8 cellular contexts compared by ENCODE assay signal in genomic region chr16:29974291-29975133, GRCh38. TPM values are rescaled to one million over a fixed set of nuclear protein-coding genes. Genes with fewer than 3 reads are reported as not detected.
DNase-seq lines count a peak whose midpoint lies in the region; ATAC-seq and TF ChIP-seq lines count a peak whose summit lies in the region.

No MANE protein-coding gene starts in this region.

- no peaks in the 10 kb centered on the region for H3K9me2 ChIP-seq in SU-DHL-6 (replicated peaks; ENCODE audit: insufficient read depth, low read length)

- peak overlapping the region; percentile 68 for H3K27ac ChIP-seq in SU-DHL-6 (ENCODE audit: low read depth, low read length)
- peak overlapping the region; percentile 71 for H3K27ac ChIP-seq in epithelial cell of prostate
- H3K27ac ChIP-seq in muscle layer of duodenum (ENCODE audit: low read length) = peak overlapping the region; percentile 88

- no peaks in the 10 kb centered on the region for H3K9me3 ChIP-seq in SU-DHL-6 (ENCODE audit: insufficient read depth, low read length)
- H3K9me3 ChIP-seq in muscle layer of duodenum (ENCODE audit: control insufficient read depth in 1 of 2, low read length in 2 of 2) = no peaks in the 10 kb centered on the region

- peak overlapping the region; percentile 80 for H3K27ac Mint-ChIP-seq in activated CD4-positive, alpha-beta T cell treated with anti-CD3 and anti-CD28 coated beads, Interleukin-2, amount 10 ng/mL, durations not matched to agents 24 days and 14 days

- H3K36me3 Mint-ChIP-seq in activated CD4-positive, alpha-beta T cell treated with anti-CD3 and anti-CD28 coated beads, Interleukin-2, amount 10 ng/mL, durations not matched to agents 24 days and 14 days (ENCODE audit: low read depth) = peaks cover 28% of the 10 kb centered on the region

- intact Hi-C loops in activated CD4-positive, alpha-beta T cell treated with anti-CD3 and anti-CD28 coated beads, Interleukin-2, amount 10 ng/mL, durations not matched to agents 24 days and 14 days (cut with micrococcal nuclease) = loop anchor here (10.0 kb wide), 1 partner anchor 110 kb away; the partner anchor contains the start of gene CDIPT

- H3K27me3 Mint-ChIP-seq in activated CD4-positive, alpha-beta T cell treated with anti-CD3 and anti-CD28 coated beads, Interleukin-2, amount 10 ng/mL, durations not matched to agents 24 days and 14 days = no peaks in the 10 kb centered on the region

- H3K4me2 ChIP-seq in SU-DHL-6 (ENCODE audit: low read depth, low read length, poor library complexity, severe bottlenecking) = peak overlapping the region; percentile 78

- no peaks in the 10 kb centered on the region for H3K9me3 Mint-ChIP-seq in activated CD4-positive, alpha-beta T cell treated with anti-CD3 and anti-CD28 coated beads, Interleukin-2, amount 10 ng/mL, durations not matched to agents 24 days and 14 days

- TF ChIP-seq CTCF in SU-DHL-6 (IDR thresholded peaks at IDR 0.05; ENCODE audit: insufficient read depth, low read length, poor library complexity, severe bottlenecking) = no peak

- peaks cover 19 to 26% of the 10 kb centered on the region in 2 donors for H3K4me1 ChIP-seq in muscle layer of duodenum (ENCODE audit: control insufficient read depth in 1 of 2, insufficient read depth in 2 of 2, low read length in 2 of 2)

- H3K36me3 ChIP-seq in SU-DHL-6 (ENCODE audit: low read length) (0 out of 2 replicates have a peak, but pooled peaks cover 2% of the 10 kb centered on the region), muscle layer of duodenum (ENCODE audit: control insufficient read depth in 1 of 2, insufficient read depth in 2 of 2, low read length in 2 of 2) (peaks cover 17 to 28% of the 10 kb centered on the region in 2 donors)

- H3K27me3 ChIP-seq in SU-DHL-6 (ENCODE audit: low read length) (no peaks in the 10 kb centered on the region), muscle layer of duodenum (ENCODE audit: low read depth, low read length) (no peaks in the 10 kb centered on the region)

- H3K4me3 ChIP-seq in SU-DHL-6 (ENCODE audit: insufficient read depth, low read length, poor library complexity, severe bottlenecking) = peak overlapping the region; percentile 82
- peak overlapping the region; percentile 91 to 92 for H3K4me3 ChIP-seq in muscle layer of duodenum (ENCODE audit: low read depth in 1 of 2, low read length in 2 of 2)

- ATAC-seq in HG02571 (IDR thresholded peaks at IDR 0.05; ENCODE audit: unreplicated experiment) (no peak), HG03432 (IDR thresholded peaks at IDR 0.05; ENCODE audit: unreplicated experiment) (no peak)

- H3K9ac ChIP-seq in SU-DHL-6 (ENCODE audit: low read length) = peak overlapping the region; percentile 97

- H3K4me3 Mint-ChIP-seq in activated CD4-positive, alpha-beta T cell treated with anti-CD3 and anti-CD28 coated beads, Interleukin-2, amount 10 ng/mL, durations not matched to agents 24 days and 14 days = peak overlapping the region; percentile 91

- peaks cover 37% of the 10 kb centered on the region for H3K79me2 ChIP-seq in SU-DHL-6 (ENCODE audit: insufficient read depth, low read length)

- peak overlapping the region; percentile 67 for H2AFZ ChIP-seq in SU-DHL-6 (ENCODE audit: low read depth, low read length, severe bottlenecking)

- H3K4me1 Mint-ChIP-seq in activated CD4-positive, alpha-beta T cell treated with anti-CD3 and anti-CD28 coated beads, Interleukin-2, amount 10 ng/mL, durations not matched to agents 24 days and 14 days = peaks cover 30% of the 10 kb centered on the region

- H4K20me1 ChIP-seq in SU-DHL-6 (ENCODE audit: low read depth, low read length) = no peaks in the 10 kb centered on the region

- peaks cover 16% of the 10 kb centered on the region for H3F3A ChIP-seq in SU-DHL-6 (ENCODE audit: insufficient read depth)

- peak; percentile 72 for DNase-seq in activated CD4-positive, alpha-beta T cell treated with anti-CD3 and anti-CD28 coated beads, Interleukin-2, amount 10 ng/mL, durations not matched to agents 24 days and 14 days
- DNase-seq in activated CD4-positive, alpha-beta T cell treated with anti-CD3 and anti-CD28 coated beads, Interleukin-2, amount 50 U/mL, for 1 hour = no peak
- DNase-seq in epithelial cell of prostate (ENCODE audit: low read depth, low spot score) (no peak), NCI-H187 treated with DMSO at 0.1 percent for 48 hours (lab: John Stamatoyannopoulos, UW) (no peak)

RNA-seq across cellular contexts. Expression of gene TAOK2, which starts 0.8 kb away (rescaled TPM):
- total RNA-seq in activated CD4-positive, alpha-beta T cell treated with anti-CD3 and anti-CD28 coated beads, Interleukin-2, amount 10 ng/mL, durations not matched to agents 24 days and 14 days = 35.8 and 38.7 TPM in 2 replicates

RNA-seq across cellular contexts. Expression of gene TMEM219, which starts 12.6 kb away (rescaled TPM):
- total RNA-seq in activated CD4-positive, alpha-beta T cell treated with anti-CD3 and anti-CD28 coated beads, Interleukin-2, amount 10 ng/mL, durations not matched to agents 24 days and 14 days = 41.7 and 43.8 TPM in 2 replicates

RNA-seq across cellular contexts. Expression of gene HIRIP3, which starts 20.9 kb away (rescaled TPM):
- total RNA-seq in activated CD4-positive, alpha-beta T cell treated with anti-CD3 and anti-CD28 coated beads, Interleukin-2, amount 10 ng/mL, durations not matched to agents 24 days and 14 days = 45.9 and 47.7 TPM in 2 replicates

RNA-seq across cellular contexts. Expression of gene INO80E, which starts 21.5 kb away (rescaled TPM):
- 129 and 133 TPM in 2 replicates for total RNA-seq in activated CD4-positive, alpha-beta T cell treated with anti-CD3 and anti-CD28 coated beads, Interleukin-2, amount 10 ng/mL, durations not matched to agents 24 days and 14 days

RNA-seq across cellular contexts. Expression of gene DOC2A, which starts 36.3 kb away (rescaled TPM):
- total RNA-seq in activated CD4-positive, alpha-beta T cell treated with anti-CD3 and anti-CD28 coated beads, Interleukin-2, amount 10 ng/mL, durations not matched to agents 24 days and 14 days = 2.7 and 3.2 TPM in 2 replicates
